ENCODE assay signal across 16 cellular contexts in genomic region chr4:55330241-55330640, GRCh38. TPM values are rescaled to one million over a fixed set of nuclear protein-coding genes. Genes with fewer than 3 reads are reported as not detected.
A peak's percentile ranks its signal among the peaks of the same experiment; 100 is the strongest.
DNase-seq lines count a peak whose midpoint lies in the region; ATAC-seq and TF ChIP-seq lines count a peak whose summit lies in the region.
"Had no signal": no experiment of that assay in that cellular context is flagged by ENCODE, and none has a peak within 500 bp of the region (broad histone marks: within the 10 kb centered on the region; RNA-seq: fewer than 3 reads in every experiment).

No MANE protein-coding gene starts in this region.

- H3K9me3 ChIP-seq in lung (ENCODE audit: control insufficient read depth in 2 of 2, insufficient read depth in 1 of 2, low read length in 1 of 2), result peaks cover 1 to 4% of the 10 kb centered on the region in 2 donors

- intact Hi-C loops in dendritic cell treated with granulocyte-macrophage colony-stimulating factor and Interleukin-4, amounts not matched to agents 40 ng/mL and 50 ng/mL, for 4 days (cut with micrococcal nuclease), result no loop called here
- intact Hi-C loops in sciatic nerve (cut with DNase I), result no loop called here

- H3K27me3 Mint-ChIP-seq in dendritic cell treated with granulocyte-macrophage colony-stimulating factor and Interleukin-4, amounts not matched to agents 40 ng/mL and 50 ng/mL, for 4 days, result no peaks in the 10 kb centered on the region
- H3K27me3 Mint-ChIP-seq in activated T-cell treated with anti-CD3 and anti-CD28 coated beads, Interleukin-2, amount 50 U/mL, for 24 hours, result no peaks in the 10 kb centered on the region

- WGBS in lung, 2 donors, result 15 to 30% methylated on average over 4 of the region's 4 CpGs

- no peaks in the 10 kb centered on the region for H3K4me1 ChIP-seq in lung (ENCODE audit: control insufficient read depth in 2 of 2, insufficient read depth in 2 of 2, low read length in 2 of 2)

- H3K27ac ChIP-seq in HL-60 (replicated peaks), result peak overlapping the region; percentile 42
- peak overlapping the region in 1 of 2 donors; percentile 45 for H3K27ac ChIP-seq in lung (ENCODE audit: low read depth in 1 of 2, low read length in 1 of 2)
- H3K27ac ChIP-seq: C4-2B had no signal

- H3K4me3 Mint-ChIP-seq in dendritic cell treated with granulocyte-macrophage colony-stimulating factor and Interleukin-4, amounts not matched to agents 40 ng/mL and 50 ng/mL, for 4 days, result no peak overlapping the region
- H3K4me3 Mint-ChIP-seq in activated T-cell treated with anti-CD3 and anti-CD28 coated beads, Interleukin-2, amount 50 U/mL, for 24 hours, result no peak overlapping the region

- H3K36me3 Mint-ChIP-seq in dendritic cell treated with granulocyte-macrophage colony-stimulating factor and Interleukin-4, amounts not matched to agents 40 ng/mL and 50 ng/mL, for 4 days (ENCODE audit: low read depth), result no peaks in the 10 kb centered on the region
- no peaks in the 10 kb centered on the region for H3K36me3 Mint-ChIP-seq in activated T-cell treated with anti-CD3 and anti-CD28 coated beads, Interleukin-2, amount 50 U/mL, for 24 hours (ENCODE audit: low read depth)

- H3K36me3 ChIP-seq in lung (ENCODE audit: control insufficient read depth in 2 of 2, insufficient read depth in 2 of 2, low read length in 2 of 2), result no peaks in the 10 kb centered on the region

- TF ChIP-seq CTCF in HL-60 (IDR thresholded peaks at IDR 0.05; ENCODE audit: insufficient read depth, low read length), result no peak
- TF ChIP-seq CTCF in lung (IDR thresholded peaks at IDR 0.05; ENCODE audit: control extremely low read depth, extremely low read depth), result no peak

- DNase-seq in HL-60 (ENCODE audit: low read depth in 1 of 2, low spot score in 1 of 2) (peak in 1 of 2 experiments; percentile 29), NOMO-1 treated with dmso at 0.1 percent for 144 hours (lab: John Stamatoyannopoulos, UW; ENCODE audit: unreplicated experiment) (peak; percentile 61), lung (ENCODE audit: low spot score) (no peak), midbrain (lab: John Stamatoyannopoulos, UW) (no peak), sciatic nerve (ENCODE audit: low spot score) (no peak)
- no peak for DNase-seq in activated T-cell treated with anti-CD3 and anti-CD28 coated beads, Interleukin-2, amount 50 U/mL, for 24 hours
- DNase-seq: activated CD4-positive, alpha-beta T cell treated with anti-CD3 and anti-CD28 coated beads, Interleukin-2, amount 50 U/mL, for 1 hour; activated naive CD4-positive, alpha-beta T cell treated with Interleukin-2 at 50 U/mL for 16 hours; aorta; glutamatergic neuron; H7; mesenchymal stem cell; NCI-H1930 had no signal

- no peaks in the 10 kb centered on the region for H3K27me3 ChIP-seq in HL-60 (ENCODE audit: insufficient read depth, poor library complexity, severe bottlenecking)
- H3K27me3 ChIP-seq in lung (ENCODE audit: control insufficient read depth, insufficient read depth), result no peaks in the 10 kb centered on the region

- peak overlapping the region; percentile 84 for H3K27ac Mint-ChIP-seq in dendritic cell treated with granulocyte-macrophage colony-stimulating factor and Interleukin-4, amounts not matched to agents 40 ng/mL and 50 ng/mL, for 4 days
- no peak overlapping the region for H3K27ac Mint-ChIP-seq in activated T-cell treated with anti-CD3 and anti-CD28 coated beads, Interleukin-2, amount 50 U/mL, for 24 hours

- H3K4me3 ChIP-seq in HL-60 (replicated peaks; ENCODE audit: insufficient read depth, low read length), result no peak overlapping the region
- H3K4me3 ChIP-seq in lung, result no peak overlapping the region

- peaks cover 23% of the 10 kb centered on the region for H3K4me1 Mint-ChIP-seq in dendritic cell treated with granulocyte-macrophage colony-stimulating factor and Interleukin-4, amounts not matched to agents 40 ng/mL and 50 ng/mL, for 4 days (ENCODE audit: low read depth)
- peaks cover 3% of the 10 kb centered on the region for H3K4me1 Mint-ChIP-seq in activated T-cell treated with anti-CD3 and anti-CD28 coated beads, Interleukin-2, amount 50 U/mL, for 24 hours (ENCODE audit: low read depth)

- peaks cover 9% of the 10 kb centered on the region for H3K9me3 Mint-ChIP-seq in dendritic cell treated with granulocyte-macrophage colony-stimulating factor and Interleukin-4, amounts not matched to agents 40 ng/mL and 50 ng/mL, for 4 days
- H3K9me3 Mint-ChIP-seq in activated T-cell treated with anti-CD3 and anti-CD28 coated beads, Interleukin-2, amount 50 U/mL, for 24 hours, result peaks cover 3% of the 10 kb centered on the region

- peak; percentile 72 for ATAC-seq in lung (ENCODE audit: insufficient read depth, low FRiP score)
- ATAC-seq in sciatic nerve, result no peak
- ATAC-seq: SK-N-SH treated with all-trans-retinoic acid at 6 μM for 48 hours had no signal

RNA-seq across cellular contexts. Expression of gene SRD5A3, which starts 15.8 kb away (rescaled TPM):
- total RNA-seq in lung (10 to 100 TPM; 13.6 to 31.5 TPM), sciatic nerve (14.6 TPM)
- polyA plus RNA-seq in lung, result 10 to 100 TPM; 16.6 to 37.1 TPM
